ENCODE assay signal across 14 cellular contexts in the genomic region with DNA sequence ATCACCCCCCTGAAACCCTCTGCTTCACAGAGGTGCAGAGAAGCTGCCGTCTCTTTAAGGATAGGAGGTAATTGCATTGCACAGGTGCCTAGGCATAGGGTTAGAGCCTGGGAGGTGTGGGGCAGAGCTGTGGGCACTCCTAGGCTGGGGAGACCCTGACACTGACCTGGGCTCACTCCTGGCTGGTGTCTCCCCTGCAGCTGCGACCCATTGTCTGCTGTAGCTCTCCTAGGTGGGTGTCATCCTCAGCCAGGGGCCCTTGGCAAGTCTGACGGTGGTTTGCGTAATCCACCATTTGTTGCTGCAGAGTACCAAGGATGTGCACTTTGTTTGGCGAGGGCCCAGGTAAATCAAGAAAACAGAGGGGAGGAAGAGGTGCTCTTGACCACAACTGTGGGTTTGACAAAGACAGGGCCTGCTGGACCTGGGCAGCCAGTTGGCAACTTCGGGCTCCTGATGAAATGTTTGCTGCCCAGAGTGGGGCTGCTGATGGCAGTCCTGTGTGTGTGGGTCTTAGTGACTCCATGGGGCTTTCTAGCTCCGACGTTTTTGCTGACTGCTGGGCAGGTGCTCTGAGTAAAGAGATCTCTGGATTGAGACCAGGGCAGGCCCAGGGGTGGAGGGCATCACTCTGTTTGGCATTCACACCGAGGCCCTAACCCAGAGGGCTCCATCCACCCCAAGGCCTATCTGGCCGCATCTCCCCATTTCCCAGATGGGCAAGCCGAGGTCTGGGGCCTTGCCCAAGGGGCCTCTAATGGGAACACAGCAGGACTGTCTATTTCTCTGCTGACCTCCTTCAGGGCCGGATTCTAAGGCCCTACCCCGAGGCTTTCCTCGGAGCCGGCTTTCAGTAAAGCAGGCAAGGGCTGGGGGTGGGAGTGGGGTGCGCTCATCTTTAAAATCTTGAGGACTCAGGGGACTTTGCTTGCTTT.
"Had no signal": no experiment of that assay in that cellular context is flagged by ENCODE, and none has a peak within 500 bp of the region (broad histone marks: within the 10 kb centered on the region; RNA-seq: fewer than 3 reads in every experiment).

No MANE protein-coding gene starts in this region.

- H3K4me3 ChIP-seq: adrenal gland, esophagus muscularis mucosa, left lung, tibial artery had no signal

- H3K4me3 Mint-ChIP-seq: activated CD4-positive, alpha-beta T cell treated with anti-CD3 and anti-CD28 coated beads, Interleukin-2, amount 10 ng/mL, durations not matched to agents 24 days and 14 days; activated T-helper 1 cell treated with anti-CD3 and anti-CD28 coated beads, Interleukin-12 subunit alpha, Interleukin-12 subunit beta, Interleukin-2, Interleukin-4 antibody, amounts not matched to agents 30 ng/mL and 10 ng/mL and 1 ng/mL, durations not matched to agents 14 hours and 24 hours and 36 hours; dendritic cell treated with granulocyte-macrophage colony-stimulating factor and Interleukin-4, amounts not matched to agents 40 ng/mL and 50 ng/mL, for 4 days; memory B cell; nephron; WTC11 had no signal

- DNase-seq: activated CD4-positive, alpha-beta T cell treated with anti-CD3 and anti-CD28 coated beads, Interleukin-2, amount 10 ng/mL, durations not matched to agents 24 days and 14 days; activated naive CD4-positive, alpha-beta T cell treated with anti-CD3 and anti-CD28 coated beads, Interleukin-2, amount 50 U/mL, for 16 hours; central memory CD4-positive, alpha-beta T cell; left lung; stimulated activated CD4-positive, alpha-beta T cell treated with anti-CD3 and anti-CD28 coated beads, Interleukin-15, amount 100 ng/mL, for 24 hours had no signal

- H3K27ac Mint-ChIP-seq: activated CD4-positive, alpha-beta T cell treated with anti-CD3 and anti-CD28 coated beads, Interleukin-2, amount 10 ng/mL, durations not matched to agents 24 days and 14 days; activated T-helper 1 cell treated with anti-CD3 and anti-CD28 coated beads, Interleukin-12 subunit alpha, Interleukin-12 subunit beta, Interleukin-2, Interleukin-4 antibody, amounts not matched to agents 30 ng/mL and 10 ng/mL and 1 ng/mL, durations not matched to agents 14 hours and 24 hours and 36 hours; dendritic cell treated with granulocyte-macrophage colony-stimulating factor and Interleukin-4, amounts not matched to agents 40 ng/mL and 50 ng/mL, for 4 days; memory B cell; nephron; WTC11 had no signal

- H3K4me1 Mint-ChIP-seq: activated CD4-positive, alpha-beta T cell treated with anti-CD3 and anti-CD28 coated beads, Interleukin-2, amount 10 ng/mL, durations not matched to agents 24 days and 14 days; memory B cell had no signal

- H3K36me3 ChIP-seq: adrenal gland, esophagus muscularis mucosa, left lung, tibial artery had no signal

- ATAC-seq: left lung had no signal

- H3K27ac ChIP-seq: adrenal gland, esophagus muscularis mucosa, foreskin keratinocyte, left lung, tibial artery had no signal

- H3K4me1 ChIP-seq: adrenal gland, left lung, tibial artery had no signal

- H3K27me3 Mint-ChIP-seq: activated CD4-positive, alpha-beta T cell treated with anti-CD3 and anti-CD28 coated beads, Interleukin-2, amount 10 ng/mL, durations not matched to agents 24 days and 14 days; dendritic cell treated with granulocyte-macrophage colony-stimulating factor and Interleukin-4, amounts not matched to agents 40 ng/mL and 50 ng/mL, for 4 days had no signal

- H3K36me3 Mint-ChIP-seq: memory B cell, WTC11 had no signal

- H3K9me3 Mint-ChIP-seq: activated CD4-positive, alpha-beta T cell treated with anti-CD3 and anti-CD28 coated beads, Interleukin-2, amount 10 ng/mL, durations not matched to agents 24 days and 14 days; activated T-helper 1 cell treated with anti-CD3 and anti-CD28 coated beads, Interleukin-12 subunit alpha, Interleukin-12 subunit beta, Interleukin-2, Interleukin-4 antibody, amounts not matched to agents 30 ng/mL and 10 ng/mL and 1 ng/mL, durations not matched to agents 14 hours and 24 hours and 36 hours; dendritic cell treated with granulocyte-macrophage colony-stimulating factor and Interleukin-4, amounts not matched to agents 40 ng/mL and 50 ng/mL, for 4 days; memory B cell; nephron; WTC11 had no signal

- H3K9me3 ChIP-seq: adrenal gland, esophagus muscularis mucosa, left lung, tibial artery had no signal

- H3K27me3 ChIP-seq: adrenal gland, esophagus muscularis mucosa, left lung had no signal
